Comparison of ENCODE assay signal across 1 cellular context in genomic region chr7:7640221-7641128, GRCh38.
A peak's percentile ranks its signal among the peaks of the same experiment; 100 is the strongest.
TF ChIP-seq lines count a peak whose summit lies in the region.

UMAD1 (plus strand) TSS chr7:7640752; CDS start chr7:7673372, 32,620 bp downstream.

TF ChIP-seq in K562, 482 proteins besides CTCF, POLR2A, EP300 and RAD21 (continued from another document and continues in another):
- peak; percentile 20; the same call in 1 of the 2 replicates for TF ChIP-seq MITF (IDR thresholded peaks at IDR 0.05)
- no peak for TF ChIP-seq ZNF175 (CRISPR knock-in tag; IDR thresholded peaks at IDR 0.05; ENCODE audit: low read depth)
- peak; percentile 95 for TF ChIP-seq RFX1 (IDR thresholded peaks at IDR 0.05)
- peak; percentile 95 to 98 for TF ChIP-seq FOXK2 (conservative IDR thresholded peaks at IDR 0.05 in 1 of 2, IDR thresholded peaks at IDR 0.05 in 1 of 2; ENCODE audit: low read depth in 2 of 2)
- peak; percentile 35 for TF ChIP-seq RBM25 (IDR thresholded peaks at IDR 0.05; ENCODE audit: low read depth, low read length, severe bottlenecking)
- peak; percentile 72 for TF ChIP-seq BCOR (IDR thresholded peaks at IDR 0.05)
- peak; percentile 74; the same call in 1 of the 2 replicates for TF ChIP-seq ZEB2 (IDR thresholded peaks at IDR 0.05)
- TF ChIP-seq VEZF1 (CRISPR knock-in tag; IDR thresholded peaks at IDR 0.05) = peak; percentile 77
- TF ChIP-seq KLF1 (tag; IDR thresholded peaks at IDR 0.05) = 0 out of 2 replicates have a peak, but pooled peaks have one; percentile 27
- TF ChIP-seq MTA2 (IDR thresholded peaks at IDR 0.05; ENCODE audit: low read depth) = peak; percentile 58; the same call in 1 of the 2 replicates
- TF ChIP-seq LCOR (CRISPR knock-in tag; IDR thresholded peaks at IDR 0.05) = peak; percentile 68; the same call in 1 of the 2 replicates
- TF ChIP-seq NBN (IDR thresholded peaks at IDR 0.05; ENCODE audit: low read depth) = peak; percentile 73
- peak; percentile 74 for TF ChIP-seq HNRNPLL (IDR thresholded peaks at IDR 0.05; ENCODE audit: low read depth, low read length, poor library complexity, severe bottlenecking)
- TF ChIP-seq NR2C2 (CRISPR knock-in tag; IDR thresholded peaks at IDR 0.05) = peak; percentile 89
- peak; percentile 99 for TF ChIP-seq NR2C2 (tag; IDR thresholded peaks at IDR 0.05)
- TF ChIP-seq CBX3 (IDR thresholded peaks at IDR 0.05; ENCODE audit: borderline replicate concordance in 1 of 2, low read length in 2 of 2) = no peak; a peak in 1 of 3 replicates
- no peak for TF ChIP-seq PRPF4 (IDR thresholded peaks at IDR 0.05; ENCODE audit: insufficient read depth, low read depth, low read length, poor library complexity, severe bottlenecking)
- TF ChIP-seq SIRT6 (IDR thresholded peaks at IDR 0.05; ENCODE audit: low read depth, low read length) = no peak
- peak; percentile 72 for TF ChIP-seq POLR2B (IDR thresholded peaks at IDR 0.05; ENCODE audit: low read depth, partially characterized antibody)
- TF ChIP-seq ZNF77 (CRISPR knock-in tag; IDR thresholded peaks at IDR 0.05) = no peak
- TF ChIP-seq HIVEP1 (CRISPR knock-in tag; IDR thresholded peaks at IDR 0.05) = 0 out of 2 replicates have a peak, but pooled peaks have one; percentile 6
- TF ChIP-seq L3MBTL2 (IDR thresholded peaks at IDR 0.05) = peak; percentile 52
- no peak for TF ChIP-seq ZC3H4 (CRISPR knock-in tag; IDR thresholded peaks at IDR 0.05; ENCODE audit: borderline replicate concordance)
- peak; percentile 58; the same call in 1 of the 2 replicates for TF ChIP-seq NCOA1 (IDR thresholded peaks at IDR 0.05; ENCODE audit: low read depth)
- TF ChIP-seq ZNF507 (tag; conservative IDR thresholded peaks at IDR 0.05) = no peak
- TF ChIP-seq NRF1 (conservative IDR thresholded peaks at IDR 0.05 in 1 of 2, IDR thresholded peaks at IDR 0.05 in 1 of 2) = peak; percentile 82 to 85
- peak; percentile 60 for TF ChIP-seq FOXM1 (IDR thresholded peaks at IDR 0.05; ENCODE audit: low read depth)
- TF ChIP-seq FOXM1 (CRISPR knock-in tag; IDR thresholded peaks at IDR 0.05; ENCODE audit: low read depth) = 0 out of 2 replicates have a peak, but pooled peaks have one; percentile 24
- peak; percentile 77; the same call in 1 of the 2 replicates for TF ChIP-seq CHAMP1 (IDR thresholded peaks at IDR 0.05)
- peak; percentile 6 to 75; a peak in 1 of 4 replicates for TF ChIP-seq MLLT1 (IDR thresholded peaks at IDR 0.05)
- TF ChIP-seq ZNF124 (CRISPR knock-in tag; IDR thresholded peaks at IDR 0.05) = no peak
- TF ChIP-seq BMI1 (IDR thresholded peaks at IDR 0.05; ENCODE audit: low read length) = no peak
- TF ChIP-seq PML (IDR thresholded peaks at IDR 0.05; ENCODE audit: low read length) = peak; percentile 31; the same call in 1 of the 2 replicates
- 0 out of 2 replicates have a peak, but pooled peaks have one; percentile 34 for TF ChIP-seq ZNF324 (CRISPR knock-in tag; IDR thresholded peaks at IDR 0.05)
- peak; percentile 35; the same call in 1 of the 2 replicates for TF ChIP-seq NCOR1 (IDR thresholded peaks at IDR 0.05)
- peak; percentile 55; the same call in 1 of the 2 replicates for TF ChIP-seq NFRKB (IDR thresholded peaks at IDR 0.05; ENCODE audit: low read depth)
- TF ChIP-seq ZNF140 (CRISPR knock-in tag; IDR thresholded peaks at IDR 0.05) = no peak
- peak; percentile 28; the same call in 1 of the 2 replicates for TF ChIP-seq ATF3 (IDR thresholded peaks at IDR 0.05)
- TF ChIP-seq ATF3 (CRISPR knock-in tag; conservative IDR thresholded peaks at IDR 0.05) = no peak
- peak; percentile 90 for TF ChIP-seq EP400 (IDR thresholded peaks at IDR 0.05)
- TF ChIP-seq ZNF395 (CRISPR knock-in tag; IDR thresholded peaks at IDR 0.05) = peak; percentile 80; the same call in 1 of the 2 replicates
- 0 out of 2 replicates have a peak, but pooled peaks have one; percentile 58 for TF ChIP-seq NR2F6 (CRISPR knock-in tag; IDR thresholded peaks at IDR 0.05)
- peak; percentile 81 for TF ChIP-seq ATF7 (IDR thresholded peaks at IDR 0.05)
- no peak for TF ChIP-seq NCOA4 (IDR thresholded peaks at IDR 0.05; ENCODE audit: partially characterized antibody)
- 0 out of 2 replicates have a peak, but pooled peaks have one; percentile 23 for TF ChIP-seq ZBTB26 (CRISPR knock-in tag; IDR thresholded peaks at IDR 0.05)
- TF ChIP-seq DDX20 (tag; IDR thresholded peaks at IDR 0.05; ENCODE audit: low read depth) = no peak
- no peak for TF ChIP-seq PPARD (CRISPR knock-in tag; IDR thresholded peaks at IDR 0.05)
- TF ChIP-seq CCNT2 (IDR thresholded peaks at IDR 0.05; ENCODE audit: borderline replicate concordance, extremely low read depth, insufficient read length, low read depth, low read length) = peak; percentile 80
- TF ChIP-seq TAF15 (IDR thresholded peaks at IDR 0.05; ENCODE audit: low read depth, low read length) = no peak
- TF ChIP-seq SP2 (IDR thresholded peaks at IDR 0.05; ENCODE audit: extremely low read depth, low read depth, low read length, poor library complexity, severe bottlenecking) = peak; percentile 25
- no peak for TF ChIP-seq NELFE (IDR thresholded peaks at IDR 0.05; ENCODE audit: insufficient read depth, insufficient read length)
- TF ChIP-seq TFAP4 (CRISPR knock-in tag; IDR thresholded peaks at IDR 0.05; ENCODE audit: borderline replicate concordance) = peak; percentile 98
- peak; percentile 85 for TF ChIP-seq ETV1 (tag; conservative IDR thresholded peaks at IDR 0.05; ENCODE audit: low read depth)
- peak; percentile 96 for TF ChIP-seq RB1 (IDR thresholded peaks at IDR 0.05; ENCODE audit: low read depth)
- TF ChIP-seq C11orf30 (IDR thresholded peaks at IDR 0.05; ENCODE audit: low read depth) = peak; percentile 87
- TF ChIP-seq HDAC3 (IDR thresholded peaks at IDR 0.05; ENCODE audit: borderline replicate concordance, partially characterized antibody) = no peak
- no peak for TF ChIP-seq DLX4 (CRISPR knock-in tag; IDR thresholded peaks at IDR 0.05)
